ENCODE assay signal across 20 cellular contexts in genomic region chr2:139271149-139271548, GRCh38.
"Had no signal": no experiment of that assay in that cellular context is flagged by ENCODE, and none has a peak within 500 bp of the region (broad histone marks: within the 10 kb centered on the region; RNA-seq: fewer than 3 reads in every experiment).

No MANE protein-coding gene starts in this region.

- H3K9ac ChIP-seq: neural progenitor cell had no signal

- DNase-seq: effector CD4-positive, alpha-beta T cell; endodermal cell; erythroblast; foreskin keratinocyte; left colon; left ventricle myocardium superior; mesenchymal stem cell; midbrain; nucleus accumbens; ovary; small intestine; stimulated activated CD4-positive, alpha-beta T cell treated with anti-CD3 and anti-CD28 coated beads, Interleukin-12 subunit alpha, Interleukin-12 subunit beta, amount 100 ng/mL, for 4 hours; stimulated activated CD4-positive, alpha-beta T cell treated with anti-CD3 and anti-CD28 coated beads, Interleukin-2, amount 100 ng/mL, for 48 hours; stimulated activated naive CD8-positive, alpha-beta T cell treated with anti-CD3 and anti-CD28 coated beads, Interleukin-15, Interleukin-2, amounts not matched to agents 100 U/mL and 50 U/mL, for 24 hours; thyroid gland had no signal

- H3K4me3 ChIP-seq: lung, neural progenitor cell, ovary, right atrium auricular region, suprapubic skin, thyroid gland had no signal

- H3K27ac ChIP-seq: foreskin keratinocyte, neural progenitor cell, ovary, right atrium auricular region, suprapubic skin, thyroid gland had no signal

- H3K4me1 ChIP-seq: foreskin keratinocyte, neural progenitor cell, right atrium auricular region, suprapubic skin, thyroid gland had no signal

- H3K27me3 ChIP-seq: foreskin keratinocyte, neural progenitor cell, ovary, right atrium auricular region, suprapubic skin, thyroid gland had no signal

- H3K4me2 ChIP-seq: neural progenitor cell had no signal

- H3K9me3 ChIP-seq: ovary, right atrium auricular region, suprapubic skin, thyroid gland had no signal

- H3K36me3 ChIP-seq: neural progenitor cell, ovary, right atrium auricular region, suprapubic skin, thyroid gland had no signal

- ATAC-seq: foreskin keratinocyte; left colon; left ventricle myocardium superior; natural killer cell treated with Interleukin-12 subunit alpha and Interleukin-12 subunit beta and Interleukin-15 and Interleukin-18, amount 100 ng/mL, for 72 hours; stimulated activated naive CD8-positive, alpha-beta T cell treated with anti-CD3 and anti-CD28 coated beads, Interleukin-15, Interleukin-2, amounts not matched to agents 100 U/mL and 50 U/mL, for 24 hours had no signal
